Comparison of ENCODE assay signal across 8 cellular contexts in the genomic region with DNA sequence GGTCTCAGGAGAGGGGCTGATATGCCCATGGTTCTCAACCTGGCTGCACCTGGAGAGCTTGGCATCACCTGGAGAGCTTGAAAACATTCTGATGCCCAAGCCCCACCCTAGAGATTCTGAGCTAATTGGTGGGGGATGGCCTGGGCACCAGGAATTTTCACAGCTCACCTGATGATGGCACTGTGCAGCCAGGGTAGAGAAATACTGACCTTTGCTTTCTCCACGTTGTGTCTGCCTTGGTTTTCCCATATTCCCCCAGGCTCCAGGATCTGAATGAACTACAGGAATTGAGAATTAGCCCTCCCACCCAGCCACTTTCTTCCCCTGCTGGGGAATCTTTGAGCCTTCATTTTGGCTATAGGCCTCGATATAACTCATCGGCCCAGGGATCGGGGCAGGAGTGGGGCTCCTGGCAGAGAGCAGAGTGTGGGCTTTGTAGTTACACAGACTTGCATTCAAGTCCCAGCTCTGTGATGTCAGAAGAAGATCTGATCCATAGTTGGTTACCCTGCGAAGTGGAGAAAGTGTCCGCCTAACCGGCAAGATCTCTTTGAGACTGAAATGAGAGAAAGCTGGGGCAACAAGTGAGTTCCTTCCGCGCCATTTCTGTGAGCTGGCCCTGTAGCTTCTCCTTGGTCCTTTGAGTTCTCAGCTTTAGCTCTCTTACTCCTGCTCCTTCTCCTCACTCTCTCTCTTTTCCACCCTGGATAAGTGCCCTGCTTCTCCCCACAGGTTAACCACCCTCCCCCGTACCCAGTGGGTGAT. TPM values are rescaled to one million over a fixed set of nuclear protein-coding genes. Genes with fewer than 3 reads are reported as not detected.
DNase-seq lines count a peak whose midpoint lies in the region; ATAC-seq, FAIRE-seq and TF ChIP-seq lines count a peak whose summit lies in the region.

No MANE protein-coding gene starts in this region.

- no peaks in the 10 kb centered on the region for H3K36me3 ChIP-seq in GM12878 (ENCODE audit: control insufficient read depth in 2 of 2, insufficient read depth in 2 of 2, low read length in 1 of 2)
- H3K36me3 ChIP-seq in mesendoderm (ENCODE audit: control insufficient read depth, insufficient read depth, low read length), result no peaks in the 10 kb centered on the region

- H2AK5ac ChIP-seq in mesendoderm (ENCODE audit: low read length), result no peak overlapping the region

- SMC1A ChIA-PET in GM12878 (lab: Charles Lee; ENCODE audit: uncharacterized antibody, unreplicated experiment), result interaction anchor here (0.6 to 4.5 kb wide), 14 partner anchors 10 to 340 kb away, joined by 3 to 44 read pairs (median 4); no protein-coding TSS in a partner anchor

- H3K4me1 ChIP-seq in GM12878 (ENCODE audit: control insufficient read depth, insufficient read depth, low read length) (no peaks in the 10 kb centered on the region), mesendoderm (ENCODE audit: control insufficient read depth, low read depth, low read length) (no peaks in the 10 kb centered on the region)

- H3K4ac ChIP-seq in mesendoderm (ENCODE audit: low read depth, low read length), result peak overlapping the region; percentile 38

- peak; percentile 71 for TF ChIP-seq RAD21 in GM12878 (IDR thresholded peaks at IDR 0.05; ENCODE audit: insufficient read depth, low read depth, low read length)

- POLR2A ChIA-PET in GM12878 (lab: Charles Lee), result interaction anchor here (0.6 to 1.3 kb wide), 2 partner anchors 110 to 329 kb away, joined by 3 to 4 read pairs; no protein-coding TSS in a partner anchor

- H3K4me3 ChIP-seq in GM12878 (no peak overlapping the region), mesendoderm (ENCODE audit: low read length) (no peak overlapping the region)

- TF ChIP-seq CTCF in GM12878 (IDR thresholded peaks at IDR 0.05 in 2 of 3, conservative IDR thresholded peaks at IDR 0.05 in 1 of 3; ENCODE audit: control insufficient read depth in 2 of 3, extremely low read depth in 1 of 3, insufficient read depth in 1 of 3, low read depth in 3 of 3, low read length in 3 of 3), result peak; percentile 45 to 68 (median 55); a peak in 5 of 6 replicates

- no peaks in the 10 kb centered on the region for H3K79me2 ChIP-seq in GM12878 (ENCODE audit: control insufficient read depth, insufficient read depth, low read length)
- H3K79me2 ChIP-seq in mesendoderm (ENCODE audit: control insufficient read depth, insufficient read depth, low read length), result no peaks in the 10 kb centered on the region

- FAIRE-seq in GM12878 (lab: Jason Lieb, UNC), result no peak

- H3K18ac ChIP-seq in mesendoderm (ENCODE audit: low read length), result peak overlapping the region; percentile 54

- H3K79me1 ChIP-seq in mesendoderm (ENCODE audit: low read length), result no peaks in the 10 kb centered on the region

- no peak overlapping the region for H2BK5ac ChIP-seq in mesendoderm (ENCODE audit: low read length)

- in situ Hi-C loops in GM12878 (cut with MboI), result loop anchor here (5.0 kb wide), 1 partner anchor 332 kb away; no protein-coding TSS in a partner anchor

- peak; percentile 85 for ATAC-seq in GM12878
- ATAC-seq in GM21447 (IDR thresholded peaks at IDR 0.05; ENCODE audit: unreplicated experiment), result no peak

- CTCF ChIA-PET in GM12878 (lab: Yijun Ruan, JAX), result interaction anchor here (0.7 to 4.3 kb wide), 24 partner anchors 9 to 407 kb away, joined by 3 to 74 read pairs (median 4); a partner anchor contains a TSS

- no peak overlapping the region for H3K23ac ChIP-seq in mesendoderm (ENCODE audit: low read length)

- DNase-seq in SIG-M5 treated with dmso at 0.1 percent for 504 hours (lab: John Stamatoyannopoulos, UW; ENCODE audit: unreplicated experiment) (peak; percentile 13), SIG-M5 (lab: John Stamatoyannopoulos, UW) (no peak), NCI-H2196 (lab: John Stamatoyannopoulos, UW; ENCODE audit: unreplicated experiment) (peak; percentile 23), GM12878 (ENCODE audit: low read depth, low spot score) (no peak), mesendoderm (peak; percentile 86), T-helper 1 cell (no peak), GF-D8 (lab: John Stamatoyannopoulos, UW) (no peak)

- no TSS peak for BruUV-seq in GM12878 (replicated peaks; lab: Mats Ljungman, UMichigan)

- no peak overlapping the region for H4K8ac ChIP-seq in mesendoderm (ENCODE audit: low read depth, low read length)

- no peaks in the 10 kb centered on the region for H3K9me3 ChIP-seq in GM12878 (replicated peaks; ENCODE audit: control insufficient read depth, insufficient read depth, low read length)

- 78% methylated on average over 10 of the region's 10 CpGs for WGBS in GM12878 (ENCODE audit: insufficient coverage, insufficient replicate concordance, low lambda C conversion rate, missing lambda C conversion rate)
- no CpG with 5 or more reads among the region's 10 CpGs for WGBS in mesendoderm (ENCODE audit: extremely low coverage, insufficient coverage, low lambda C conversion rate)

- H4K20me1 ChIP-seq in GM12878 (ENCODE audit: control insufficient read depth, insufficient read depth), result no peaks in the 10 kb centered on the region

- H3K4me2 ChIP-seq in GM12878 (ENCODE audit: control insufficient read depth, insufficient read depth) (no peak overlapping the region), mesendoderm (ENCODE audit: low read length) (no peak overlapping the region)

- RAD21 ChIA-PET in GM12878 (lab: Charles Lee; ENCODE audit: unreplicated experiment), result interaction anchor here (0.6 to 3.8 kb wide), 10 partner anchors 26 to 341 kb away, joined by 3 to 44 read pairs (median 4); partner anchors contain the start of gene TMEM266

- H2BK120ac ChIP-seq in mesendoderm (ENCODE audit: low read depth, low read length), result no peak overlapping the region

- TF ChIP-seq POLR2A in GM12878 (IDR thresholded peaks at IDR 0.05; ENCODE audit: low read depth, low read length), result no peak

- H3K27ac ChIP-seq in GM12878 (ENCODE audit: control insufficient read depth, insufficient read depth) (no peak overlapping the region), mesendoderm (ENCODE audit: low read depth, low read length) (no peak overlapping the region)

- no peak overlapping the region for H2AFZ ChIP-seq in GM12878 (ENCODE audit: control insufficient read depth, low read depth, low read length)

- H3K9ac ChIP-seq in GM12878 (ENCODE audit: control insufficient read depth, insufficient read depth, low read length), result no peak overlapping the region
- H3K9ac ChIP-seq in mesendoderm (ENCODE audit: low read length), result peak overlapping the region; percentile 26

- peak overlapping the region; percentile 81 for H4K5ac ChIP-seq in mesendoderm (ENCODE audit: low read length)

- TF ChIP-seq EP300 in GM12878 (IDR thresholded peaks at IDR 0.05; ENCODE audit: borderline replicate concordance in 1 of 2, control insufficient read depth in 1 of 2, low read depth in 2 of 2, low read length in 2 of 2), result no peak

- intact Hi-C loops in GM12878 (cut with micrococcal nuclease; ENCODE audit: unreplicated experiment), result loop anchor here (2.0 to 5.0 kb wide), 2 partner anchors 117 to 329 kb away; no protein-coding TSS in a partner anchor

- H3K27me3 ChIP-seq in GM12878 (replicated peaks in 1 of 2; ENCODE audit: control insufficient read depth in 2 of 2, insufficient read depth in 2 of 2, low read length in 1 of 2), result no peaks in the 10 kb centered on the region; a peak in 1 of 4 replicates
- H3K27me3 ChIP-seq in mesendoderm (ENCODE audit: insufficient read depth, low read length, poor library complexity), result no peaks in the 10 kb centered on the region

- H2BK15ac ChIP-seq in mesendoderm (replicated peaks; ENCODE audit: low read depth), result no peak overlapping the region

- peak overlapping the region; percentile 73 for H3K56ac ChIP-seq in mesendoderm (ENCODE audit: low read length)

TF ChIP-seq in GM12878, 131 proteins besides CTCF, POLR2A, EP300 and RAD21:
- no peak for TF ChIP-seq PML (IDR thresholded peaks at IDR 0.05; ENCODE audit: low read length)
- TF ChIP-seq SMC3 (IDR thresholded peaks at IDR 0.05; ENCODE audit: borderline replicate concordance, low read length), result peak; percentile 42; the same call in 1 of the 2 replicates
- no peak for TF ChIP-seq MTA2 (IDR thresholded peaks at IDR 0.05; ENCODE audit: low read depth)
- TF ChIP-seq ZZZ3 (IDR thresholded peaks at IDR 0.05; ENCODE audit: control insufficient read depth, insufficient read length, low read depth), result no peak
- no peak for TF ChIP-seq ATF3 (IDR thresholded peaks at IDR 0.05; ENCODE audit: borderline replicate concordance, extremely low read depth, low read depth, low read length)
- TF ChIP-seq SP1 (IDR thresholded peaks at IDR 0.05; ENCODE audit: low read depth, low read length), result no peak
- TF ChIP-seq, protein P1, sequence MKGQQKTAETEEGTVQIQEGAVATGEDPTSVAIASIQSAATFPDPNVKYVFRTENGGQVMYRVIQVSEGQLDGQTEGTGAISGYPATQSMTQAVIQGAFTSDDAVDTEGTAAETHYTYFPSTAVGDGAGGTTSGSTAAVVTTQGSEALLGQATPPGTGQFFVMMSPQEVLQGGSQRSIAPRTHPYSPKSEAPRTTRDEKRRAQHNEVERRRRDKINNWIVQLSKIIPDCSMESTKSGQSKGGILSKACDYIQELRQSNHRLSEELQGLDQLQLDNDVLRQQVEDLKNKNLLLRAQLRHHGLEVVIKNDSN (IDR thresholded peaks at IDR 0.05; ENCODE audit: borderline replicate concordance, extremely low read length, insufficient read depth, low read depth, low read length), result no peak
- TF ChIP-seq ZNF24 (IDR thresholded peaks at IDR 0.05), result no peak

RNA-seq across cellular contexts. Expression of gene UBE2Q2, which starts 33.1 kb away (rescaled TPM):
- 23.1 and 32.2 TPM in 2 replicates for total RNA-seq in GM12878 (2013; cell fraction: nucleolus; rRNA removed)
- total RNA-seq in GM12878 (2014; rRNA removed) (19.8 and 21.8 TPM in 2 replicates), GM12878 (2014; rRNA removed; fragmentation: Illumina TruSeq; extraction: Trizol) (28.9 and 31.9 TPM in 2 replicates), GM12878 (2021) (22.0 and 22.7 TPM in 2 replicates)
- 9.2 TPM for polyA plus RNA-seq in GM12878 (2011; ENCODE audit: low read depth)
- polyA plus RNA-seq in GM12878 (2011; rRNA removed) (23.2 and 30.6 TPM in 2 replicates), GM12878 (2014; fragmentation: Illumina TruSeq; extraction: Trizol) (24.8 and 33.0 TPM in 2 replicates), GM12878 (2014; fragmentation: Nextera tagmentation; extraction: Ambion mirVana) (10 to 100 TPM; 11.1 to 13.0 TPM), GM12878 (2014; rRNA removed) (14.3 and 18.4 TPM in 2 replicates), GM12878 (2016; fragmentation: Nextera tagmentation; extraction: Ambion mirVana) (10 to 100 TPM; 21.1 to 28.8 TPM)
- polyA plus RNA-seq in GM12878 (2011; cell fraction: cytosol; rRNA removed), result 8.3 and 9.4 TPM in 2 replicates
- polyA plus RNA-seq in GM12878 (2011; cell fraction: nucleus; rRNA removed), result 17.1 and 21.5 TPM in 2 replicates
- polyA plus RNA-seq in GM12878 (2012), result 15.1 and 15.4 TPM in 2 replicates
- 10.6 and 12.8 TPM in 2 replicates for polyA minus RNA-seq in GM12878 (2011; rRNA and poly(A)+ RNA removed)
- 7.3 and 12.6 TPM in 2 replicates for polyA minus RNA-seq in GM12878 (2011; cell fraction: cytosol; rRNA and poly(A)+ RNA removed)
- polyA minus RNA-seq in GM12878 (2011; cell fraction: nucleus; rRNA and poly(A)+ RNA removed), result 15.8 and 27.4 TPM in 2 replicates
- polyA plus RNA-seq in mesendoderm (2013, experiment 1 of 2), result 15.2 TPM
- 14.8 TPM for polyA plus RNA-seq in mesendoderm (2013, experiment 2 of 2)

Comparison
In these comparisons a context has a peak if more than half of its experiments do, and no peak if none do; other contexts are left out.
1. DNase-seq: peak in SIG-M5 treated with dmso at 0.1 percent for 504 hours (single experiment), NCI-H2196 (single experiment) and mesendoderm (single experiment); none in SIG-M5 (single experiment), GM12878 (single experiment), T-helper 1 cell (0 of 5) and GF-D8 (single experiment).